ENCODE assay signal across 26 cellular contexts in genomic region chr10:664893-665292, GRCh38.
"Had no signal": no experiment of that assay in that cellular context is flagged by ENCODE, and none has a peak within 500 bp of the region (broad histone marks: within the 10 kb centered on the region; RNA-seq: fewer than 3 reads in every experiment).

No MANE protein-coding gene starts in this region.

- H3K36me3 Mint-ChIP-seq: activated naive CD4-positive, alpha-beta T cell treated with anti-CD3 and anti-CD28 coated beads, Interleukin-2, amount 50 U/mL, for 24 hours; stimulated activated effector memory CD8-positive, alpha-beta T cell treated with anti-CD3 and anti-CD28 coated beads, Interleukin-12 subunit alpha, Interleukin-12 subunit beta, amount 100 ng/mL, for 72 hours had no signal

- H3K36me3 ChIP-seq: adrenal gland, esophagus squamous epithelium, prostate gland, right lobe of liver had no signal

- H3K4me1 ChIP-seq: prostate gland had no signal

- H3K27ac Mint-ChIP-seq: activated CD4-positive, alpha-beta T cell treated with anti-CD3 and anti-CD28 coated beads, Interleukin-2, amount 10 ng/mL, durations not matched to agents 24 days and 14 days; activated naive CD4-positive, alpha-beta T cell treated with anti-CD3 and anti-CD28 coated beads, Interleukin-2, amount 50 U/mL, for 24 hours; activated T-cell treated with anti-CD3 and anti-CD28 coated beads, Interleukin-2, amount 50 U/mL, for 72 hours; stimulated activated effector memory CD8-positive, alpha-beta T cell treated with anti-CD3 and anti-CD28 coated beads, Interleukin-12 subunit alpha, Interleukin-12 subunit beta, amount 100 ng/mL, for 72 hours had no signal

- FAIRE-seq: astrocyte, bronchial epithelial cell, keratinocyte, urothelium cell line had no signal

- H3K4me3 Mint-ChIP-seq: activated CD4-positive, alpha-beta T cell treated with anti-CD3 and anti-CD28 coated beads, Interleukin-2, amount 10 ng/mL, durations not matched to agents 24 days and 14 days; activated naive CD4-positive, alpha-beta T cell treated with anti-CD3 and anti-CD28 coated beads, Interleukin-2, amount 50 U/mL, for 24 hours; activated T-cell treated with anti-CD3 and anti-CD28 coated beads, Interleukin-2, amount 50 U/mL, for 72 hours; nephron progenitor cell; stimulated activated effector memory CD8-positive, alpha-beta T cell treated with anti-CD3 and anti-CD28 coated beads, Interleukin-12 subunit alpha, Interleukin-12 subunit beta, amount 100 ng/mL, for 72 hours had no signal

- H3K9me3 ChIP-seq: adrenal gland, esophagus squamous epithelium, prostate gland, right lobe of liver had no signal

- H3K27me3 ChIP-seq: adrenal gland, esophagus squamous epithelium, hepatocyte, right lobe of liver had no signal

- H3K4me1 Mint-ChIP-seq: activated CD4-positive, alpha-beta T cell treated with anti-CD3 and anti-CD28 coated beads, Interleukin-2, amount 10 ng/mL, durations not matched to agents 24 days and 14 days; activated naive CD4-positive, alpha-beta T cell treated with anti-CD3 and anti-CD28 coated beads, Interleukin-2, amount 50 U/mL, for 24 hours had no signal

- H3K27me3 Mint-ChIP-seq: activated CD4-positive, alpha-beta T cell treated with anti-CD3 and anti-CD28 coated beads, Interleukin-2, amount 10 ng/mL, durations not matched to agents 24 days and 14 days had no signal

- ATAC-seq: activated T-cell treated with anti-CD3 and anti-CD28 coated beads, Interleukin-2, amount 50 U/mL, for 72 hours; SK-N-SH treated with all-trans-retinoic acid at 6 μM for 48 hours; stimulated activated effector memory CD8-positive, alpha-beta T cell treated with anti-CD3 and anti-CD28 coated beads, Interleukin-12 subunit alpha, Interleukin-12 subunit beta, amount 100 ng/mL, for 72 hours had no signal

- H2AFZ ChIP-seq: hepatocyte had no signal

- H3K4me3 ChIP-seq: hepatocyte, lung, prostate gland, right lobe of liver had no signal

- H3K27ac ChIP-seq: hepatocyte, prostate gland, right lobe of liver had no signal

- H3K9me3 Mint-ChIP-seq: activated CD4-positive, alpha-beta T cell treated with anti-CD3 and anti-CD28 coated beads, Interleukin-2, amount 10 ng/mL, durations not matched to agents 24 days and 14 days; activated naive CD4-positive, alpha-beta T cell treated with anti-CD3 and anti-CD28 coated beads, Interleukin-2, amount 50 U/mL, for 24 hours; activated T-cell treated with anti-CD3 and anti-CD28 coated beads, Interleukin-2, amount 50 U/mL, for 72 hours; nephron progenitor cell; stimulated activated effector memory CD8-positive, alpha-beta T cell treated with anti-CD3 and anti-CD28 coated beads, Interleukin-12 subunit alpha, Interleukin-12 subunit beta, amount 100 ng/mL, for 72 hours had no signal

- DNase-seq: activated CD4-positive, alpha-beta T cell treated with anti-CD3 and anti-CD28 coated beads, Interleukin-2, amount 10 ng/mL, durations not matched to agents 24 days and 14 days; activated CD4-positive, CD25-positive, alpha-beta regulatory T cell; activated CD8-positive, alpha-beta memory T cell treated with anti-CD3 and anti-CD28 coated beads, Interleukin-2, amount 50 U/mL, for 48 hours; activated gamma-delta T cell; activated T-cell treated with anti-CD3 and anti-CD28 coated beads, Interleukin-2, amount 50 U/mL, for 72 hours; cerebellar nuclear complex; effector CD8-positive, alpha-beta T cell; esophagus squamous epithelium; foreskin fibroblast; midbrain; nephron progenitor cell; stimulated activated CD4-positive, alpha-beta T cell treated with anti-CD3 and anti-CD28 coated beads, Interleukin-4, amount 100 ng/mL, for 24 hours; T-helper 1 cell; T-helper 9 cell had no signal
